ENCODE assay signal across 8 cellular contexts in the genomic region with DNA sequence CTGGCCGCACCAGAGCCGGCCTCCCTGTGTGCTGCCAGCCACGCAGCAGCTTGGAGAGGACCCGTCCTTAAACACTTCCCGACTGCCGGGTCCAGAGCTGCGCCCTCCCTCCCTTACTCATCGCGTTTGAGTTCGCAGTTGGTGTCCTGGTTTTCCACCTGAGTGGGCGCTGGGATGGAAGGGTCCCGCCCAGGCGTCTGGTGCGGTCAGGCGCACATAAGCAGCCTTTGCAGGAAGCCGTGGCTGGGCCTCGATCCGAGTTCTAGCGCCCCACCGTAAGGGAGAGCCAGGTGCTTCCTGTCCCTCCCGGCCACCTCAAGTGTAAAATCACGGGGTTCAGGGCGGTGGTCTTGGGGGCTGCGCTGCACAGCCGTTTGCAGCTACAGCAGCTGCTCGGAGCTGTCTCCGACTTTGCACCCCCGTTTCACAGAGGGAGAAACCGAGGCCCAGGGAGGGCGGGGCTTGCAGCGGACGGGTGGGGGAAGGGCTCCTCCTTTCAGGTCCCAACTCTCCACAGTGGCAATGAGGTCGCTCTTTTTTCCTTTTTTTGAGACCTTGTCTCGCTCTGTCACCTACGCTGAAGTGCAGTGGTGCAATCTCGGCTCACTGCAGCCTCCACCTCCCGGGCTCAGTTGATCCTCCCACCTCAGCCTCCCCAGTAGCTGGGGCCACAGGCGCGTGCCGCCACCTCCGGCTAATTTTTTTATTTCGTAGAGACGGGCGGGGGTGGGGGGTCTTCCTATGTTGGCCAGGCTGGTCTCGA. TPM values are rescaled to one million over a fixed set of nuclear protein-coding genes. Genes with fewer than 3 reads are reported as not detected.
DNase-seq lines count a peak whose midpoint lies in the region; ATAC-seq and TF ChIP-seq lines count a peak whose summit lies in the region.

No MANE protein-coding gene starts in this region.

- ATAC-seq in HG02763 (IDR thresholded peaks at IDR 0.05; ENCODE audit: unreplicated experiment) = no peak

- 86 to 89% methylated on average over 38 to 45 of the region's 45 CpGs for WGBS in endodermal cell (ENCODE audit: insufficient coverage in 1 of 2, insufficient read length in 1 of 2), 2 experiments

- H3K27me3 Mint-ChIP-seq in endodermal cell (ENCODE audit: insufficient read depth) = peaks cover 35% of the 10 kb centered on the region

- no peak for TF ChIP-seq CTCF in OCI-LY1 (IDR thresholded peaks at IDR 0.05; ENCODE audit: low read length)
- no peak for TF ChIP-seq CTCF in endodermal cell (conservative IDR thresholded peaks at IDR 0.05)

- H3K36me3 Mint-ChIP-seq in endodermal cell (ENCODE audit: low read depth) = peaks cover 6% of the 10 kb centered on the region

- no peaks in the 10 kb centered on the region for H3F3A ChIP-seq in OCI-LY1 (ENCODE audit: insufficient read depth, low read length)

- no peaks in the 10 kb centered on the region; the same call in 1 of the 2 replicates for H3K27me3 ChIP-seq in OCI-LY1 (ENCODE audit: insufficient read depth, low read length)
- H3K27me3 ChIP-seq in endodermal cell (ENCODE audit: control insufficient read depth, insufficient read depth, low read length, poor library complexity, severe bottlenecking) = peaks cover 6% of the 10 kb centered on the region

- no peaks in the 10 kb centered on the region for H3K9me3 Mint-ChIP-seq in endodermal cell

- H3K4me2 ChIP-seq in OCI-LY1 (ENCODE audit: low read length) = peak overlapping the region; percentile 48; the same call in 1 of the 2 replicates

- H3K4me1 Mint-ChIP-seq in endodermal cell = no peaks in the 10 kb centered on the region

- no peak for DNase-seq in endodermal cell
- DNase-seq in renal cortical epithelial cell (ENCODE audit: low read depth) = peak; percentile 40
- no peak for DNase-seq in nucleus accumbens (lab: John Stamatoyannopoulos, UW)
- no peak for DNase-seq in hippocampal formation (lab: John Stamatoyannopoulos, UW)
- no peak for DNase-seq in stimulated activated CD4-positive, alpha-beta T cell treated with anti-CD3 and anti-CD28 coated beads, Interleukin-2, amount 100 ng/mL, for 48 hours

- no peaks in the 10 kb centered on the region for H3K79me2 ChIP-seq in OCI-LY1 (ENCODE audit: insufficient read depth, low read length)

- no peaks in the 10 kb centered on the region for H3K36me3 ChIP-seq in ES-I3 (ENCODE audit: insufficient read depth, low read length)
- no peaks in the 10 kb centered on the region for H3K36me3 ChIP-seq in OCI-LY1 (ENCODE audit: insufficient read depth, low read length)
- H3K36me3 ChIP-seq in endodermal cell (ENCODE audit: control insufficient read depth, insufficient read depth, low read length) = no peaks in the 10 kb centered on the region

- H3K27ac ChIP-seq in OCI-LY1 (ENCODE audit: low read depth, low read length, poor library complexity, severe bottlenecking) (no peak overlapping the region), endodermal cell (ENCODE audit: low read depth, low read length) (no peak overlapping the region)

- no peak overlapping the region for H2AFZ ChIP-seq in OCI-LY1 (ENCODE audit: low read length)

- H3K9me2 ChIP-seq in OCI-LY1 (ENCODE audit: low read depth, low read length) = no peaks in the 10 kb centered on the region

- H3K9ac ChIP-seq in ES-I3 (ENCODE audit: low read depth, low read length) (peak overlapping the region; percentile 56; the same call in 1 of the 2 replicates), OCI-LY1 (ENCODE audit: low read length) (no peak overlapping the region), endodermal cell (ENCODE audit: extremely low read depth, low read length, poor library complexity, severe bottlenecking) (no peak overlapping the region)

- no peaks in the 10 kb centered on the region for H4K20me1 ChIP-seq in OCI-LY1 (ENCODE audit: insufficient read depth, low read length)

- H3K4me1 ChIP-seq in ES-I3 (ENCODE audit: insufficient read depth, low read length) (no peaks in the 10 kb centered on the region; the same call in 1 of the 2 replicates), OCI-LY1 (ENCODE audit: insufficient read depth, low read length, severe bottlenecking) (peaks cover 13% of the 10 kb centered on the region), endodermal cell (ENCODE audit: control insufficient read depth, insufficient read depth, low read length) (no peaks in the 10 kb centered on the region)

- no peak overlapping the region for H3K27ac Mint-ChIP-seq in endodermal cell

- H3K4me3 ChIP-seq in OCI-LY1 (ENCODE audit: low read depth, low read length, poor library complexity, severe bottlenecking) (peak overlapping the region; percentile 46), endodermal cell (ENCODE audit: low read length) (peak overlapping the region; percentile 65)

- H3K9me3 ChIP-seq in ES-I3 (ENCODE audit: control insufficient read depth, insufficient read depth, low read length) (no peaks in the 10 kb centered on the region), OCI-LY1 (ENCODE audit: low read length) (no peaks in the 10 kb centered on the region), endodermal cell (ENCODE audit: control insufficient read depth, low read length) (no peaks in the 10 kb centered on the region)

- H3K4me3 Mint-ChIP-seq in endodermal cell = peak overlapping the region; percentile 74

RNA-seq across cellular contexts. Expression of a gene that starts 51.3 kb away (rescaled TPM):
- total RNA-seq in endodermal cell (not detected), renal cortical epithelial cell (0.15 TPM in 1 of 2 replicates, not detected in the other)
- polyA plus RNA-seq in endodermal cell (2013, experiment 1 of 2) = 0.36 TPM
- 0.50 TPM for polyA plus RNA-seq in endodermal cell (2013, experiment 2 of 2)

RNA-seq across cellular contexts. Expression of a gene that starts 59.5 kb away (rescaled TPM):
- total RNA-seq in endodermal cell (1 to 10 TPM in 1 of 2 donors, under 1 TPM in 1; 0.97 to 2.8 TPM), renal cortical epithelial cell (not detected in 2 replicates)
- 0.39 TPM for polyA plus RNA-seq in endodermal cell (2013, experiment 1 of 2)
- polyA plus RNA-seq in endodermal cell (2013, experiment 2 of 2) = 0.12 TPM
